1 cellular context compared by ENCODE assay signal in the genomic region with DNA sequence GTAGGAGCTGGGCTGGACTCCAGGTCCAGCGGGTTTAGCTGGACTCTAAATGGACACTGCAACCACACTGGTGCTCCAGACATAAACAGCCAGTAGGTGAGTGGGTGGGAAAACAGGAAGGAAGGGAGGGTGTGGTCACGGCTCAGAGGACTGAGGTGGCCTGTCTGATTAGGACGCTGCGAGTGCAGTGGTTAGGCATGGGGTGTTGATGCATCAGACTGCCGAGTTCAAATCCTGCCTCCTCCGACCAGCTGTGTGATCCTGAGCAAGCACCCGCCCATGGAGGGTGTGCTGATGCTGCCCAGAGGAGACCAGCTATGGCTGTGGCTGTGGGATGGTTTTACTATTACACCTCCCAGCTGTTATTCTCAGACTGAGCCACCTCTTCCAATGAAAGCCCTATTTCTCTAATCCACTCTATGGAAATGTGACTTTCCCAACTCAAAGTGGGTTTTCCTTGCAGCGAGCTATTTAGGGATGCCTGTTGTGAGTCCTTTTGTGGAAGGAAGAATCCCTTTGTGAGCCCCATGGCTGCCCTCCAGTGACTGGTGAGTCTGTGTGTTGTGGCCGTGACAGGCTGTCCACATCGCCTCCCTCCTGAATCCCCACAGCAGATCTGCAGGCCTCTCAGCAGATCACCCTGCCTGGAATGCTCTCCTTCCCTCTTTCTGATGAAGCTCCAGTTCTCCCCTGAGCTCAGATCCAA.
TF ChIP-seq lines count a peak whose summit lies in the region.

No MANE protein-coding gene starts in this region.

TF ChIP-seq in K562, 482 proteins besides CTCF, POLR2A, EP300 and RAD21 (continued from another document):
- TF ChIP-seq, protein P1, sequence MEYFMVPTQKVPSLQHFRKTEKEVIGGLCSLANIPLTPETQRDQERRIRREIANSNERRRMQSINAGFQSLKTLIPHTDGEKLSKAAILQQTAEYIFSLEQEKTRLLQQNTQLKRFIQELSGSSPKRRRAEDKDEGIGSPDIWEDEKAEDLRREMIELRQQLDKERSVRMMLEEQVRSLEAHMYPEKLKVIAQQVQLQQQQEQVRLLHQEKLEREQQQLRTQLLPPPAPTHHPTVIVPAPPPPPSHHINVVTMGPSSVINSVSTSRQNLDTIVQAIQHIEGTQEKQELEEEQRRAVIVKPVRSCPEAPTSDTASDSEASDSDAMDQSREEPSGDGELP (CRISPR knock-in tag; IDR thresholded peaks at IDR 0.05; ENCODE audit: borderline replicate concordance) = peak; percentile 67; the same call in 1 of the 2 replicates
- TF ChIP-seq CBFA2T2 (conservative IDR thresholded peaks at IDR 0.05) (0 out of 2 replicates have a peak, but pooled peaks have one; percentile 14), BCOR (IDR thresholded peaks at IDR 0.05) (peak; percentile 56; the same call in 1 of the 2 replicates), FOXK2 (conservative IDR thresholded peaks at IDR 0.05 in 1 of 2, IDR thresholded peaks at IDR 0.05 in 1 of 2; ENCODE audit: low read depth in 2 of 2) (peak; percentile 64 to 79), HMBOX1 (IDR thresholded peaks at IDR 0.05) (peak; percentile 61; the same call in 1 of the 2 replicates), CBFA2T3 (IDR thresholded peaks at IDR 0.05) (peak; percentile 42; the same call in 1 of the 2 replicates), BHLHE40 (IDR thresholded peaks at IDR 0.05; ENCODE audit: low read length) (0 out of 2 replicates have a peak, but pooled peaks have one; percentile 22), CREM (IDR thresholded peaks at IDR 0.05; ENCODE audit: low read depth) (0 out of 2 replicates have a peak, but pooled peaks have one; percentile 6), EP400 (IDR thresholded peaks at IDR 0.05) (no peak), NRF1 (conservative IDR thresholded peaks at IDR 0.05 in 1 of 2, IDR thresholded peaks at IDR 0.05 in 1 of 2) (0 out of 4 replicates have a peak, but pooled peaks have one; percentile 14 to 19), ARID1B (IDR thresholded peaks at IDR 0.05) (peak; percentile 46; the same call in 1 of the 2 replicates), ESRRA (IDR thresholded peaks at IDR 0.05; ENCODE audit: borderline replicate concordance, low read depth) (peak; percentile 30; the same call in 1 of the 2 replicates)
- TF ChIP-seq, protein P2, sequence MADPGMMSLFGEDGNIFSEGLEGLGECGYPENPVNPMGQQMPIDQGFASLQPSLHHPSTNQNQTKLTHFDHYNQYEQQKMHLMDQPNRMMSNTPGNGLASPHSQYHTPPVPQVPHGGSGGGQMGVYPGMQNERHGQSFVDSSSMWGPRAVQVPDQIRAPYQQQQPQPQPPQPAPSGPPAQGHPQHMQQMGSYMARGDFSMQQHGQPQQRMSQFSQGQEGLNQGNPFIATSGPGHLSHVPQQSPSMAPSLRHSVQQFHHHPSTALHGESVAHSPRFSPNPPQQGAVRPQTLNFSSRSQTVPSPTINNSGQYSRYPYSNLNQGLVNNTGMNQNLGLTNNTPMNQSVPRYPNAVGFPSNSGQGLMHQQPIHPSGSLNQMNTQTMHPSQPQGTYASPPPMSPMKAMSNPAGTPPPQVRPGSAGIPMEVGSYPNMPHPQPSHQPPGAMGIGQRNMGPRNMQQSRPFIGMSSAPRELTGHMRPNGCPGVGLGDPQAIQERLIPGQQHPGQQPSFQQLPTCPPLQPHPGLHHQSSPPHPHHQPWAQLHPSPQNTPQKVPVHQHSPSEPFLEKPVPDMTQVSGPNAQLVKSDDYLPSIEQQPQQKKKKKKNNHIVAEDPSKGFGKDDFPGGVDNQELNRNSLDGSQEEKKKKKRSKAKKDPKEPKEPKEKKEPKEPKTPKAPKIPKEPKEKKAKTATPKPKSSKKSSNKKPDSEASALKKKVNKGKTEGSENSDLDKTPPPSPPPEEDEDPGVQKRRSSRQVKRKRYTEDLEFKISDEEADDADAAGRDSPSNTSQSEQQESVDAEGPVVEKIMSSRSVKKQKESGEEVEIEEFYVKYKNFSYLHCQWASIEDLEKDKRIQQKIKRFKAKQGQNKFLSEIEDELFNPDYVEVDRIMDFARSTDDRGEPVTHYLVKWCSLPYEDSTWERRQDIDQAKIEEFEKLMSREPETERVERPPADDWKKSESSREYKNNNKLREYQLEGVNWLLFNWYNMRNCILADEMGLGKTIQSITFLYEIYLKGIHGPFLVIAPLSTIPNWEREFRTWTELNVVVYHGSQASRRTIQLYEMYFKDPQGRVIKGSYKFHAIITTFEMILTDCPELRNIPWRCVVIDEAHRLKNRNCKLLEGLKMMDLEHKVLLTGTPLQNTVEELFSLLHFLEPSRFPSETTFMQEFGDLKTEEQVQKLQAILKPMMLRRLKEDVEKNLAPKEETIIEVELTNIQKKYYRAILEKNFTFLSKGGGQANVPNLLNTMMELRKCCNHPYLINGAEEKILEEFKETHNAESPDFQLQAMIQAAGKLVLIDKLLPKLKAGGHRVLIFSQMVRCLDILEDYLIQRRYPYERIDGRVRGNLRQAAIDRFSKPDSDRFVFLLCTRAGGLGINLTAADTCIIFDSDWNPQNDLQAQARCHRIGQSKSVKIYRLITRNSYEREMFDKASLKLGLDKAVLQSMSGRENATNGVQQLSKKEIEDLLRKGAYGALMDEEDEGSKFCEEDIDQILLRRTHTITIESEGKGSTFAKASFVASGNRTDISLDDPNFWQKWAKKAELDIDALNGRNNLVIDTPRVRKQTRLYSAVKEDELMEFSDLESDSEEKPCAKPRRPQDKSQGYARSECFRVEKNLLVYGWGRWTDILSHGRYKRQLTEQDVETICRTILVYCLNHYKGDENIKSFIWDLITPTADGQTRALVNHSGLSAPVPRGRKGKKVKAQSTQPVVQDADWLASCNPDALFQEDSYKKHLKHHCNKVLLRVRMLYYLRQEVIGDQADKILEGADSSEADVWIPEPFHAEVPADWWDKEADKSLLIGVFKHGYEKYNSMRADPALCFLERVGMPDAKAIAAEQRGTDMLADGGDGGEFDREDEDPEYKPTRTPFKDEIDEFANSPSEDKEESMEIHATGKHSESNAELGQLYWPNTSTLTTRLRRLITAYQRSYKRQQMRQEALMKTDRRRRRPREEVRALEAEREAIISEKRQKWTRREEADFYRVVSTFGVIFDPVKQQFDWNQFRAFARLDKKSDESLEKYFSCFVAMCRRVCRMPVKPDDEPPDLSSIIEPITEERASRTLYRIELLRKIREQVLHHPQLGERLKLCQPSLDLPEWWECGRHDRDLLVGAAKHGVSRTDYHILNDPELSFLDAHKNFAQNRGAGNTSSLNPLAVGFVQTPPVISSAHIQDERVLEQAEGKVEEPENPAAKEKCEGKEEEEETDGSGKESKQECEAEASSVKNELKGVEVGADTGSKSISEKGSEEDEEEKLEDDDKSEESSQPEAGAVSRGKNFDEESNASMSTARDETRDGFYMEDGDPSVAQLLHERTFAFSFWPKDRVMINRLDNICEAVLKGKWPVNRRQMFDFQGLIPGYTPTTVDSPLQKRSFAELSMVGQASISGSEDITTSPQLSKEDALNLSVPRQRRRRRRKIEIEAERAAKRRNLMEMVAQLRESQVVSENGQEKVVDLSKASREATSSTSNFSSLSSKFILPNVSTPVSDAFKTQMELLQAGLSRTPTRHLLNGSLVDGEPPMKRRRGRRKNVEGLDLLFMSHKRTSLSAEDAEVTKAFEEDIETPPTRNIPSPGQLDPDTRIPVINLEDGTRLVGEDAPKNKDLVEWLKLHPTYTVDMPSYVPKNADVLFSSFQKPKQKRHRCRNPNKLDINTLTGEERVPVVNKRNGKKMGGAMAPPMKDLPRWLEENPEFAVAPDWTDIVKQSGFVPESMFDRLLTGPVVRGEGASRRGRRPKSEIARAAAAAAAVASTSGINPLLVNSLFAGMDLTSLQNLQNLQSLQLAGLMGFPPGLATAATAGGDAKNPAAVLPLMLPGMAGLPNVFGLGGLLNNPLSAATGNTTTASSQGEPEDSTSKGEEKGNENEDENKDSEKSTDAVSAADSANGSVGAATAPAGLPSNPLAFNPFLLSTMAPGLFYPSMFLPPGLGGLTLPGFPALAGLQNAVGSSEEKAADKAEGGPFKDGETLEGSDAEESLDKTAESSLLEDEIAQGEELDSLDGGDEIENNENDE (IDR thresholded peaks at IDR 0.05; ENCODE audit: low read depth, low read length) = no peak
